ENCODE assay signal across 8 cellular contexts in genomic region chr15:59299919-59300617, GRCh38.
DNase-seq lines count a peak whose midpoint lies in the region; ATAC-seq and TF ChIP-seq lines count a peak whose summit lies in the region.

No MANE protein-coding gene starts in this region.

- no peak overlapping the region for H2AFZ ChIP-seq in ACC112 (ENCODE audit: low read length, unreplicated experiment)

- peak overlapping the region; percentile 91 for H3K27ac Mint-ChIP-seq in activated naive CD8-positive, alpha-beta T cell treated with anti-CD3 and anti-CD28 coated beads, Interleukin-2, amount 10 ng/mL, durations not matched to agents 7 days and 5 days

- POLR2A ChIA-PET in activated naive CD8-positive, alpha-beta T cell treated with anti-CD3 and anti-CD28 coated beads, Interleukin-2, amount 10 ng/mL, durations not matched to agents 7 days and 5 days (lab: Charles Lee), result interaction anchor here (0.7 to 1.2 kb wide), 5 partner anchors 27 to 194 kb away, joined by 3 to 6 read pairs (median 4); no protein-coding TSS in a partner anchor

- H3K9me3 Mint-ChIP-seq in activated naive CD8-positive, alpha-beta T cell treated with anti-CD3 and anti-CD28 coated beads, Interleukin-2, amount 10 ng/mL, durations not matched to agents 7 days and 5 days, result no peaks in the 10 kb centered on the region

- H3K27me3 ChIP-seq in ACC112 (ENCODE audit: insufficient read depth, low read length), result no peaks in the 10 kb centered on the region
- no peaks in the 10 kb centered on the region for H3K27me3 ChIP-seq in right atrium auricular region
- H3K27me3 ChIP-seq in BE2C, result peaks cover 5% of the 10 kb centered on the region; the same call in 1 of the 2 replicates

- H3K36me3 ChIP-seq in ACC112 (ENCODE audit: insufficient read depth, low read length) (no peaks in the 10 kb centered on the region), right atrium auricular region (no peaks in the 10 kb centered on the region), BE2C (no peaks in the 10 kb centered on the region)

- ATAC-seq in HG03354 (IDR thresholded peaks at IDR 0.05; ENCODE audit: poor library complexity, severe bottlenecking, unreplicated experiment), result peak; percentile 74
- ATAC-seq in activated naive CD8-positive, alpha-beta T cell treated with anti-CD3 and anti-CD28 coated beads, Interleukin-2, amount 10 ng/mL, durations not matched to agents 7 days and 5 days (ENCODE audit: low read depth), result peak; percentile 95

- H3K4me3 Mint-ChIP-seq in activated naive CD8-positive, alpha-beta T cell treated with anti-CD3 and anti-CD28 coated beads, Interleukin-2, amount 10 ng/mL, durations not matched to agents 7 days and 5 days, result peak overlapping the region; percentile 83

- H3K4me1 Mint-ChIP-seq in activated naive CD8-positive, alpha-beta T cell treated with anti-CD3 and anti-CD28 coated beads, Interleukin-2, amount 10 ng/mL, durations not matched to agents 7 days and 5 days, result peaks cover 48% of the 10 kb centered on the region

- H3K4me1 ChIP-seq in ACC112 (ENCODE audit: control insufficient read depth, insufficient read depth, low read length, unreplicated experiment), result peaks cover 68% of the 10 kb centered on the region
- peaks cover 0 to 34% of the 10 kb centered on the region in 2 donors for H3K4me1 ChIP-seq in right atrium auricular region
- no peaks in the 10 kb centered on the region for H3K4me1 ChIP-seq in BE2C

- no peak for TF ChIP-seq CTCF in right atrium auricular region (IDR thresholded peaks at IDR 0.05)
- no peak for TF ChIP-seq CTCF in BE2C (IDR thresholded peaks at IDR 0.05; ENCODE audit: low read depth, low read length)

- H3K27ac ChIP-seq in ACC112 (ENCODE audit: low read depth, low read length), result peak overlapping the region; percentile 98
- peak overlapping the region; percentile 42 to 55 for H3K27ac ChIP-seq in right atrium auricular region

- H3K9me3 ChIP-seq in right atrium auricular region (no peaks in the 10 kb centered on the region), BE2C (no peaks in the 10 kb centered on the region)

- TF ChIP-seq POLR2A in GM19099 (IDR thresholded peaks at IDR 0.05; ENCODE audit: extremely low read depth, insufficient read length, low read depth), result peak; percentile 39

- H3K79me2 ChIP-seq in ACC112 (ENCODE audit: control insufficient read depth, insufficient read depth, low read length, unreplicated experiment), result peaks cover 64% of the 10 kb centered on the region

- H3K36me3 Mint-ChIP-seq in activated naive CD8-positive, alpha-beta T cell treated with anti-CD3 and anti-CD28 coated beads, Interleukin-2, amount 10 ng/mL, durations not matched to agents 7 days and 5 days, result peaks cover 10% of the 10 kb centered on the region

- H3K4me3 ChIP-seq in ACC112 (ENCODE audit: low read depth, low read length), result peak overlapping the region; percentile 39
- H3K4me3 ChIP-seq in right atrium auricular region, result no peak overlapping the region
- no peak overlapping the region for H3K4me3 ChIP-seq in BE2C (ENCODE audit: low read depth, low read length)

- no peaks in the 10 kb centered on the region for H3K27me3 Mint-ChIP-seq in activated naive CD8-positive, alpha-beta T cell treated with anti-CD3 and anti-CD28 coated beads, Interleukin-2, amount 10 ng/mL, durations not matched to agents 7 days and 5 days

- DNase-seq in SW 1271 (lab: John Stamatoyannopoulos, UW) (peak; percentile 40 to 76), right atrium auricular region (ENCODE audit: low spot score) (peak; percentile 91), BE2C (no peak)
- DNase-seq in activated naive CD8-positive, alpha-beta T cell treated with anti-CD3 and anti-CD28 coated beads, Interleukin-2, amount 10 ng/mL, durations not matched to agents 7 days and 5 days, result peak; percentile 54
- peak; percentile 74 for DNase-seq in stimulated activated CD4-positive, alpha-beta T cell treated with anti-CD3 and anti-CD28 coated beads, Interleukin-1b, Interleukin-23, amount 100 ng/mL, for 48 hours
